1 cellular context compared by ENCODE assay signal in the genomic region with DNA sequence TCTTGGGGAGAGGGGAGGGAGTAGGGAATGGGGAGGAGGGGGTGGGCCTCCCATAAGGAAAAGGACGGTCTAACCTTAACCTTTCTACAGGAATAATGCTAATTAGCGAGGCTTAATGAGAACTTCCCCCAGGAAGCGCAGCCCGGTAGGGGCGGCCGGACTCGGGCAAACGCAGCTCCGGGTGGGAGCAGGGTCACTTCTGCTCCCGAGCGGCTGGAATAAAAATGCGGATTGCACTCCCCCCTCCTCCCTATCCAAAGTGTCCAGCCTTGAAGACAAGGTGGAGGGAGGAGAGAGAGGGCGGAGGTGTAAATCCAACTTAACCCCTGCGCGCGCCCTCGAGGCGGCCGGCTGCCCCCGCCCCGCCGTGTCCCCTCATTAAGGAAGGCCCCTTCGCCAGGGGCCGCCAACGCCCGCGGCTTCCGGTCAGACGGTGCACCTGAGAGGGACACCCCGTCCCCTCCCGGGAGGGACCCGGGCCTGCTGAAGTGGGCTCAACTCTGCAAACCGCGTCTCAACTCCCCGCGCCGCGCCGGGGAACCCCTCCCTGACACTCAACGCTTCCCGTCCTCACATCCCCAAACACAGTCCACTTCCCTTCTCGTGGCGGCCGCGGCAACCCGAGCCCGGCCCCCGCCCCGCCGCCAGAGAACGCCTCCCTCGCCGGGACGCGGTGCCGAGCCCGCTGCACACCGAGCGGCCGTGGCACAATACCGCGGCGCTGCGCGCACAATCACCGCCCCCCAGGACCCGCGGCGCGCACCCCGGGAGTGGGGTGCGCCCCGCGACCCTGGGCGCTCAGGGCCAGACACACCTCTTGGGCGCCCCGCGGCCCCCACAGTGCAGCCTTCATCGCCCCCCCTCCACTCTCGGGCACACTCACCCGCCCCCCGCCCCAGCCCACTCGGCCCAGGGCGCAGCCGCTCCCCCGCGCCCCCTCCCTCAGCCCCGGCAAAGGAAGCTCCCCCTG.
TF ChIP-seq lines count a peak whose summit lies in the region.

No MANE protein-coding gene starts in this region.

TF ChIP-seq in WTC11, 78 proteins besides CTCF, POLR2A, EP300 and RAD21 (continued from another document):
- TF ChIP-seq, protein P1, sequence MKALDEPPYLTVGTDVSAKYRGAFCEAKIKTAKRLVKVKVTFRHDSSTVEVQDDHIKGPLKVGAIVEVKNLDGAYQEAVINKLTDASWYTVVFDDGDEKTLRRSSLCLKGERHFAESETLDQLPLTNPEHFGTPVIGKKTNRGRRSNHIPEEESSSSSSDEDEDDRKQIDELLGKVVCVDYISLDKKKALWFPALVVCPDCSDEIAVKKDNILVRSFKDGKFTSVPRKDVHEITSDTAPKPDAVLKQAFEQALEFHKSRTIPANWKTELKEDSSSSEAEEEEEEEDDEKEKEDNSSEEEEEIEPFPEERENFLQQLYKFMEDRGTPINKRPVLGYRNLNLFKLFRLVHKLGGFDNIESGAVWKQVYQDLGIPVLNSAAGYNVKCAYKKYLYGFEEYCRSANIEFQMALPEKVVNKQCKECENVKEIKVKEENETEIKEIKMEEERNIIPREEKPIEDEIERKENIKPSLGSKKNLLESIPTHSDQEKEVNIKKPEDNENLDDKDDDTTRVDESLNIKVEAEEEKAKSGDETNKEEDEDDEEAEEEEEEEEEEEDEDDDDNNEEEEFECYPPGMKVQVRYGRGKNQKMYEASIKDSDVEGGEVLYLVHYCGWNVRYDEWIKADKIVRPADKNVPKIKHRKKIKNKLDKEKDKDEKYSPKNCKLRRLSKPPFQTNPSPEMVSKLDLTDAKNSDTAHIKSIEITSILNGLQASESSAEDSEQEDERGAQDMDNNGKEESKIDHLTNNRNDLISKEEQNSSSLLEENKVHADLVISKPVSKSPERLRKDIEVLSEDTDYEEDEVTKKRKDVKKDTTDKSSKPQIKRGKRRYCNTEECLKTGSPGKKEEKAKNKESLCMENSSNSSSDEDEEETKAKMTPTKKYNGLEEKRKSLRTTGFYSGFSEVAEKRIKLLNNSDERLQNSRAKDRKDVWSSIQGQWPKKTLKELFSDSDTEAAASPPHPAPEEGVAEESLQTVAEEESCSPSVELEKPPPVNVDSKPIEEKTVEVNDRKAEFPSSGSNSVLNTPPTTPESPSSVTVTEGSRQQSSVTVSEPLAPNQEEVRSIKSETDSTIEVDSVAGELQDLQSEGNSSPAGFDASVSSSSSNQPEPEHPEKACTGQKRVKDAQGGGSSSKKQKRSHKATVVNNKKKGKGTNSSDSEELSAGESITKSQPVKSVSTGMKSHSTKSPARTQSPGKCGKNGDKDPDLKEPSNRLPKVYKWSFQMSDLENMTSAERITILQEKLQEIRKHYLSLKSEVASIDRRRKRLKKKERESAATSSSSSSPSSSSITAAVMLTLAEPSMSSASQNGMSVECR (CRISPR knock-in tag; IDR thresholded peaks at IDR 0.05; ENCODE audit: borderline replicate concordance): peak; percentile 55; the same call in 1 of the 2 replicates
- TF ChIP-seq PREB (CRISPR knock-in tag; IDR thresholded peaks at IDR 0.05; ENCODE audit: borderline replicate concordance): no peak
- TF ChIP-seq IRF2 (CRISPR knock-in tag; IDR thresholded peaks at IDR 0.05; ENCODE audit: borderline replicate concordance, low read depth): no peak
- TF ChIP-seq, protein P2, sequence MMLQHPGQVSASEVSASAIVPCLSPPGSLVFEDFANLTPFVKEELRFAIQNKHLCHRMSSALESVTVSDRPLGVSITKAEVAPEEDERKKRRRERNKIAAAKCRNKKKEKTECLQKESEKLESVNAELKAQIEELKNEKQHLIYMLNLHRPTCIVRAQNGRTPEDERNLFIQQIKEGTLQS (CRISPR knock-in tag; conservative IDR thresholded peaks at IDR 0.05): no peak
- TF ChIP-seq, protein P3, sequence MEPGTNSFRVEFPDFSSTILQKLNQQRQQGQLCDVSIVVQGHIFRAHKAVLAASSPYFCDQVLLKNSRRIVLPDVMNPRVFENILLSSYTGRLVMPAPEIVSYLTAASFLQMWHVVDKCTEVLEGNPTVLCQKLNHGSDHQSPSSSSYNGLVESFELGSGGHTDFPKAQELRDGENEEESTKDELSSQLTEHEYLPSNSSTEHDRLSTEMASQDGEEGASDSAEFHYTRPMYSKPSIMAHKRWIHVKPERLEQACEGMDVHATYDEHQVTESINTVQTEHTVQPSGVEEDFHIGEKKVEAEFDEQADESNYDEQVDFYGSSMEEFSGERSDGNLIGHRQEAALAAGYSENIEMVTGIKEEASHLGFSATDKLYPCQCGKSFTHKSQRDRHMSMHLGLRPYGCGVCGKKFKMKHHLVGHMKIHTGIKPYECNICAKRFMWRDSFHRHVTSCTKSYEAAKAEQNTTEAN (CRISPR knock-in tag; IDR thresholded peaks at IDR 0.05): no peak
- no peak for TF ChIP-seq USF2 (CRISPR knock-in tag; IDR thresholded peaks at IDR 0.05)
- no peak for TF ChIP-seq ZNF671 (CRISPR knock-in tag; IDR thresholded peaks at IDR 0.05)
- no peak for TF ChIP-seq MYBL2 (CRISPR knock-in tag; IDR thresholded peaks at IDR 0.05)
- no peak for TF ChIP-seq ZNF263 (CRISPR knock-in tag; IDR thresholded peaks at IDR 0.05; ENCODE audit: low read depth)
- no peak for TF ChIP-seq ZNF138 (CRISPR knock-in tag; conservative IDR thresholded peaks at IDR 0.05)
- no peak for TF ChIP-seq CBFB (CRISPR knock-in tag; IDR thresholded peaks at IDR 0.05; ENCODE audit: low read depth)
